In genomic region chr14:49483266-49483665, GRCh38 we compare ENCODE assay signal across 10 cellular contexts.
DNase-seq lines count a peak whose midpoint lies in the region; ATAC-seq and FAIRE-seq lines count a peak whose summit lies in the region.
"Had no signal": no experiment of that assay in that cellular context is flagged by ENCODE, and none has a peak within 500 bp of the region (broad histone marks: within the 10 kb centered on the region; RNA-seq: fewer than 3 reads in every experiment).

No MANE protein-coding gene starts in this region.

- H3K4me1 ChIP-seq in small intestine (ENCODE audit: control insufficient read depth in 2 of 2, insufficient read depth in 1 of 2, low read depth in 1 of 2, low read length in 1 of 2), result peaks cover 0 to 4% of the 10 kb centered on the region in 2 donors
- H3K4me1 ChIP-seq: heart left ventricle had no signal

- no peaks in the 10 kb centered on the region for H3K36me3 ChIP-seq in MG63
- H3K36me3 ChIP-seq in small intestine (ENCODE audit: control insufficient read depth in 2 of 2, insufficient read depth in 2 of 2, low read length in 2 of 2), result no peaks in the 10 kb centered on the region
- H3K36me3 ChIP-seq: heart left ventricle had no signal

- WGBS in small intestine, 3 donors, result 54 to 86% (median 67%) methylated on average over 1 of the region's 1 CpG

- ATAC-seq in GM18498 (IDR thresholded peaks at IDR 0.05; ENCODE audit: unreplicated experiment) (peak; percentile 85), GM19328 (IDR thresholded peaks at IDR 0.05; ENCODE audit: unreplicated experiment) (peak; percentile 46), HG02678 (IDR thresholded peaks at IDR 0.05; ENCODE audit: unreplicated experiment) (peak; percentile 82), HG03442 (IDR thresholded peaks at IDR 0.05; ENCODE audit: unreplicated experiment) (peak; percentile 74)
- ATAC-seq: heart left ventricle had no signal

- H3K27ac ChIP-seq in small intestine (ENCODE audit: low read depth in 1 of 2, low read length in 1 of 2), result no peak overlapping the region
- H3K27ac ChIP-seq: heart left ventricle had no signal

- no peak for DNase-seq in NCI-H510A treated with DMSO at 0.1 percent for 48 hours (lab: John Stamatoyannopoulos, UW)
- no peak for DNase-seq in COLO668 (lab: John Stamatoyannopoulos, UW; ENCODE audit: unreplicated experiment)
- DNase-seq in MG63, result no peak
- no peak for DNase-seq in small intestine
- DNase-seq: EL, heart left ventricle had no signal

- H3K27me3 ChIP-seq in MG63 (no peaks in the 10 kb centered on the region), small intestine (ENCODE audit: control insufficient read depth in 2 of 2, insufficient read depth in 2 of 2, low read length in 2 of 2) (no peaks in the 10 kb centered on the region)

- no peak for FAIRE-seq in small intestine (lab: Jason Lieb, UNC)

- H3K4me3 ChIP-seq in MG63 (no peak overlapping the region), small intestine (ENCODE audit: low read depth in 1 of 2, low read length in 2 of 2) (no peak overlapping the region)
- H3K4me3 ChIP-seq: heart left ventricle had no signal

- no peaks in the 10 kb centered on the region for H3K9me3 ChIP-seq in MG63
- H3K9me3 ChIP-seq in small intestine (ENCODE audit: control insufficient read depth, low read depth), result no peaks in the 10 kb centered on the region
